In genomic region chr5:71932649-71933338, GRCh38 we compare ENCODE assay signal across 8 cellular contexts.
DNase-seq lines count a peak whose midpoint lies in the region; ATAC-seq and TF ChIP-seq lines count a peak whose summit lies in the region.

No MANE protein-coding gene starts in this region.

- TF ChIP-seq CTCF in fibroblast of mammary gland (conservative IDR thresholded peaks at IDR 0.05; ENCODE audit: control insufficient read depth, insufficient read depth, low read depth, low read length) (no peak), osteoblast (IDR thresholded peaks at IDR 0.05; ENCODE audit: extremely low read depth, low read depth, low read length) (peak; percentile 10)

- no peaks in the 10 kb centered on the region for H3K9me3 ChIP-seq in osteoblast (ENCODE audit: low read depth, low read length)

- no peaks in the 10 kb centered on the region for H3K36me3 ChIP-seq in osteoblast (ENCODE audit: insufficient read depth, low read length)

- DNase-seq in GM03348 (ENCODE audit: low spot score) (peak; percentile 58), fibroblast of mammary gland (ENCODE audit: low read depth) (peak; percentile 65), osteoblast (ENCODE audit: insufficient read length, low spot score, missing footprints) (peak; percentile 84), T-helper 1 cell (no peak)

- no peaks in the 10 kb centered on the region for H4K20me1 ChIP-seq in osteoblast (ENCODE audit: insufficient read depth, low read length)

- peaks cover 7% of the 10 kb centered on the region for H3K27me3 ChIP-seq in osteoblast (ENCODE audit: insufficient read depth, low read length)

- H3K4me2 ChIP-seq in osteoblast (ENCODE audit: insufficient read depth, low read length): no peak overlapping the region

- no peaks in the 10 kb centered on the region for H3K79me2 ChIP-seq in osteoblast (ENCODE audit: insufficient read depth, low read length)

- ATAC-seq in HG03521 (IDR thresholded peaks at IDR 0.05; ENCODE audit: unreplicated experiment): no peak
- no peak for ATAC-seq in HG02852 (IDR thresholded peaks at IDR 0.05; ENCODE audit: unreplicated experiment)
- no peak for ATAC-seq in GM21381 (IDR thresholded peaks at IDR 0.05; ENCODE audit: unreplicated experiment)

- peak overlapping the region; percentile 69 for H2AFZ ChIP-seq in osteoblast (ENCODE audit: low read length)

- H3K4me1 ChIP-seq in osteoblast (ENCODE audit: insufficient read depth, low read length): peaks cover 13% of the 10 kb centered on the region

- no peak overlapping the region for H3K4me3 ChIP-seq in fibroblast of mammary gland (ENCODE audit: control insufficient read depth, low read depth, low read length)
- H3K4me3 ChIP-seq in osteoblast (ENCODE audit: insufficient read depth, low read length): no peak overlapping the region

- H3K27ac ChIP-seq in osteoblast (ENCODE audit: low read depth, low read length): peak overlapping the region; percentile 59

TF ChIP-seq in PFSK-1, 5 proteins besides CTCF, POLR2A, EP300 and RAD21:
- TF ChIP-seq SIN3A (IDR thresholded peaks at IDR 0.05; ENCODE audit: borderline replicate concordance, insufficient read depth, low read length): no peak; the same call in 1 of the 2 replicates
- TF ChIP-seq REST (IDR thresholded peaks at IDR 0.05; ENCODE audit: insufficient read depth in 1 of 2, low read depth in 2 of 2, low read length in 2 of 2): 0 out of 4 replicates have a peak, but pooled peaks of 1 of the 2 experiments have one; percentile 26
- TF ChIP-seq TAF1 (IDR thresholded peaks at IDR 0.05; ENCODE audit: borderline replicate concordance, insufficient read depth, low read length): peak; percentile 15; the same call in 1 of the 2 replicates
- no peak for TF ChIP-seq FOXP2 (optimal IDR thresholded peaks at IDR 0.05; ENCODE audit: borderline replicate concordance, extremely low read depth, extremely low read length, insufficient read depth)

Comparison
In these comparisons a context has a peak if more than half of its experiments do, and no peak if none do; other contexts are left out.
1. DNase-seq: peak in GM03348 (single experiment), fibroblast of mammary gland (single experiment) and osteoblast (single experiment); none in T-helper 1 cell (0 of 5).